22 cellular contexts compared by ENCODE assay signal in the genomic region with DNA sequence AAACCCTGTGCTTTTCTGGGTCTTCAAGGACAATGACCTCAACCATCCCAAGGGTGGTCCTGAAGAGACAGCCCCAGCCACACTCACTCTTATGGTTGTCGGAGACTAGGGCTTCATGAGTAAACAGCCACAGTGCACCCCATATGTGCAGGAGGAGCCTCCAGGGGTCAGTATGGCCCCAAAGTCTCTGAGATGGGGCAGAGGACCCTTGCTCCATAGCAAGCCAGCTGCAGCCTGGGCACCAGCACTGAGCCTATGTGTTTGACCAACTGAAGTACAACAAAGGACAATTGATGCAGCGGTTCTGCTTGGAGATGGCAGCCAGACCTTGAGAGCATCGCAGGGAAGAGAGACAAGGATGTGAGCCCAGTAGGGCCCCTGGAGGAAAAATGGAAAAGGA.
"Had no signal": no experiment of that assay in that cellular context is flagged by ENCODE, and none has a peak within 500 bp of the region (broad histone marks: within the 10 kb centered on the region; RNA-seq: fewer than 3 reads in every experiment).

No MANE protein-coding gene starts in this region.

- H3K4me3 ChIP-seq: cardiac muscle cell, lung, skin epidermis, tibial nerve had no signal

- H3K27ac ChIP-seq: cardiac muscle cell, skin epidermis, tibial nerve had no signal

- H3K27ac Mint-ChIP-seq: activated CD4-positive, alpha-beta memory T cell treated with anti-CD3 and anti-CD28 coated beads, Interleukin-2, amount 10 ng/mL, durations not matched to agents 7 days and 5 days; activated CD8-positive, alpha-beta memory T cell treated with anti-CD3 and anti-CD28 coated beads, Interleukin-2, amount 10 ng/mL, durations not matched to agents 7 days and 5 days; activated naive CD8-positive, alpha-beta T cell treated with anti-CD3 and anti-CD28 coated beads for 36 hours; activated T-helper 17 cell treated with anti-CD3 and anti-CD28 coated beads, Interleukin-2, amount 50 U/mL, for 72 hours; nephron progenitor cell; progenitor cell of endocrine pancreas; stimulated activated naive CD8-positive, alpha-beta T cell treated with anti-CD3 and anti-CD28 coated beads, Interleukin-15, Interleukin-2, amounts not matched to agents 100 ng/mL and 50 ng/mL, for 24 hours had no signal

- ATAC-seq: activated CD8-positive, alpha-beta memory T cell treated with anti-CD3 and anti-CD28 coated beads, Interleukin-2, amount 10 ng/mL, durations not matched to agents 7 days and 5 days; activated T-helper 17 cell treated with anti-CD3 and anti-CD28 coated beads, Interleukin-2, amount 50 U/mL, for 72 hours; right cardiac atrium had no signal

- H3K4me3 Mint-ChIP-seq: activated CD4-positive, alpha-beta memory T cell treated with anti-CD3 and anti-CD28 coated beads, Interleukin-2, amount 10 ng/mL, durations not matched to agents 7 days and 5 days; activated CD8-positive, alpha-beta memory T cell treated with anti-CD3 and anti-CD28 coated beads, Interleukin-2, amount 10 ng/mL, durations not matched to agents 7 days and 5 days; activated naive CD8-positive, alpha-beta T cell treated with anti-CD3 and anti-CD28 coated beads for 36 hours; activated T-helper 17 cell treated with anti-CD3 and anti-CD28 coated beads, Interleukin-2, amount 50 U/mL, for 72 hours; nephron progenitor cell; stimulated activated naive CD8-positive, alpha-beta T cell treated with anti-CD3 and anti-CD28 coated beads, Interleukin-15, Interleukin-2, amounts not matched to agents 100 ng/mL and 50 ng/mL, for 24 hours had no signal

- DNase-seq: activated CD4-positive, alpha-beta memory T cell treated with anti-CD3 and anti-CD28 coated beads, Interleukin-2, amount 10 ng/mL, durations not matched to agents 7 days and 5 days; activated CD4-positive, alpha-beta T cell treated with anti-CD3 and anti-CD28 coated beads for 4 hours; activated CD8-positive, alpha-beta memory T cell treated with anti-CD3 and anti-CD28 coated beads, Interleukin-2, amount 10 ng/mL, durations not matched to agents 7 days and 5 days; activated naive CD4-positive, alpha-beta T cell; activated naive CD8-positive, alpha-beta T cell treated with anti-CD3 and anti-CD28 coated beads for 36 hours; amniotic stem cell; dermis blood vessel endothelial cell; effector memory CD4-positive, alpha-beta T cell; midbrain; nephron progenitor cell; occipital lobe; right cardiac atrium; T-helper 2 cell had no signal

- H3K4me1 Mint-ChIP-seq: activated T-helper 17 cell treated with anti-CD3 and anti-CD28 coated beads, Interleukin-2, amount 50 U/mL, for 72 hours had no signal

- H3K27me3 Mint-ChIP-seq: stimulated activated naive CD8-positive, alpha-beta T cell treated with anti-CD3 and anti-CD28 coated beads, Interleukin-15, Interleukin-2, amounts not matched to agents 100 ng/mL and 50 ng/mL, for 24 hours had no signal

- H3K9me3 ChIP-seq: tibial nerve had no signal

- H3K9me3 Mint-ChIP-seq: activated CD4-positive, alpha-beta memory T cell treated with anti-CD3 and anti-CD28 coated beads, Interleukin-2, amount 10 ng/mL, durations not matched to agents 7 days and 5 days; activated naive CD8-positive, alpha-beta T cell treated with anti-CD3 and anti-CD28 coated beads for 36 hours; activated T-helper 17 cell treated with anti-CD3 and anti-CD28 coated beads, Interleukin-2, amount 50 U/mL, for 72 hours; nephron progenitor cell; stimulated activated naive CD8-positive, alpha-beta T cell treated with anti-CD3 and anti-CD28 coated beads, Interleukin-15, Interleukin-2, amounts not matched to agents 100 ng/mL and 50 ng/mL, for 24 hours had no signal

- H3K36me3 ChIP-seq: cardiac muscle cell, tibial nerve had no signal

- FAIRE-seq: keratinocyte, urothelium cell line had no signal

- H3K36me3 Mint-ChIP-seq: activated CD8-positive, alpha-beta memory T cell treated with anti-CD3 and anti-CD28 coated beads, Interleukin-2, amount 10 ng/mL, durations not matched to agents 7 days and 5 days; activated naive CD8-positive, alpha-beta T cell treated with anti-CD3 and anti-CD28 coated beads for 36 hours had no signal
